1 cellular context compared by ENCODE assay signal in the genomic region with DNA sequence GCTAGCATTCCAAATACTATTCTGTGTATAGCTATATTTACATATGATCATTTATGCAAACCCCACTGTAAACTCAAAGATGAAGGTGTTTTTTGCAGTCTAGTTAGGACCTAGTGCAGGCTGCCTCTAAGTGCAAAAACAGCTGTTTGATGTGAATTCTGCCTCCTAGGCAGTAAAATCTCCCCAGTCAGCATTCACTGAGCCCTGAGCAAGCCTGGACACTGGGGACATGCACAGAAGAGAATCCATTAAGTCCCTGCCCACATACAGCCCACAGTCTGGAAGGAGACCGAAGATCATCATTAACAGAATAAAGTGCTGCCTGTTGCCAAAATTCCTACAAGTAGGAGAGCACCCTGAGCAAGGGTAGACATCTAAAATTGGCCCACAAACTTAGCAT.
TF ChIP-seq lines count a peak whose summit lies in the region.

No MANE protein-coding gene starts in this region.

TF ChIP-seq in HepG2, 621 proteins besides CTCF, POLR2A, EP300 and RAD21:
- TF ChIP-seq MAFF (IDR thresholded peaks at IDR 0.05; ENCODE audit: low read depth, low read length) = peak; percentile 82
- peak; percentile 73 to 78 for TF ChIP-seq MAFK (conservative IDR thresholded peaks at IDR 0.05 in 1 of 2, IDR thresholded peaks at IDR 0.05 in 1 of 2; ENCODE audit: low read length in 2 of 2)
- TF ChIP-seq ZNF709 (CRISPR knock-in tag; IDR thresholded peaks at IDR 0.05) = no peak
